In genomic region chr22:21457023-21457787, GRCh38 we compare ENCODE assay signal across 16 cellular contexts. TPM values are rescaled to one million over a fixed set of nuclear protein-coding genes. Genes with fewer than 3 reads are reported as not detected.
DNase-seq lines count a peak whose midpoint lies in the region; ATAC-seq and TF ChIP-seq lines count a peak whose summit lies in the region.
"Had no signal": no experiment of that assay in that cellular context is flagged by ENCODE, and none has a peak within 500 bp of the region (broad histone marks: within the 10 kb centered on the region; RNA-seq: fewer than 3 reads in every experiment).

No MANE protein-coding gene starts in this region.

- H3K27ac ChIP-seq in endodermal cell (ENCODE audit: low read depth, low read length) (no peak overlapping the region), mesodermal cell (ENCODE audit: low read depth, low read length, severe bottlenecking) (peak overlapping the region; percentile 18), colonic mucosa (no peak overlapping the region)

- no peaks in the 10 kb centered on the region for H3K9me3 Mint-ChIP-seq in natural killer cell treated with Interleukin-12 subunit alpha and Interleukin-12 subunit beta and Interleukin-15 and Interleukin-18, amount 100 ng/mL, for 72 hours
- no peaks in the 10 kb centered on the region for H3K9me3 Mint-ChIP-seq in natural killer cell
- H3K9me3 Mint-ChIP-seq in endodermal cell, result no peaks in the 10 kb centered on the region

- H3K4me3 Mint-ChIP-seq in natural killer cell treated with Interleukin-12 subunit alpha and Interleukin-12 subunit beta and Interleukin-15 and Interleukin-18, amount 100 ng/mL, for 72 hours, result no peak overlapping the region
- no peak overlapping the region for H3K4me3 Mint-ChIP-seq in natural killer cell
- H3K4me3 Mint-ChIP-seq in endodermal cell, result no peak overlapping the region

- no peaks in the 10 kb centered on the region for H3K9me3 ChIP-seq in endodermal cell (ENCODE audit: control insufficient read depth, low read length)
- H3K9me3 ChIP-seq in mesodermal cell (ENCODE audit: control insufficient read depth, low read length), result no peaks in the 10 kb centered on the region
- no peaks in the 10 kb centered on the region for H3K9me3 ChIP-seq in colonic mucosa

- no peaks in the 10 kb centered on the region for H3K36me3 ChIP-seq in endodermal cell (ENCODE audit: control insufficient read depth, insufficient read depth, low read length)
- no peaks in the 10 kb centered on the region for H3K36me3 ChIP-seq in mesodermal cell (ENCODE audit: control insufficient read depth, insufficient read depth, low read length)
- no peaks in the 10 kb centered on the region for H3K36me3 ChIP-seq in colonic mucosa

- H3K27ac Mint-ChIP-seq in natural killer cell treated with Interleukin-12 subunit alpha and Interleukin-12 subunit beta and Interleukin-15 and Interleukin-18, amount 100 ng/mL, for 72 hours, result no peak overlapping the region
- H3K27ac Mint-ChIP-seq in natural killer cell (no peak overlapping the region), endodermal cell (peak overlapping the region; percentile 32)

- no peaks in the 10 kb centered on the region for H3K27me3 Mint-ChIP-seq in natural killer cell treated with Interleukin-12 subunit alpha and Interleukin-12 subunit beta and Interleukin-15 and Interleukin-18, amount 100 ng/mL, for 72 hours
- H3K27me3 Mint-ChIP-seq in natural killer cell (ENCODE audit: low read depth in 2 of 2), result no peaks in the 10 kb centered on the region
- H3K27me3 Mint-ChIP-seq in endodermal cell (ENCODE audit: insufficient read depth), result no peaks in the 10 kb centered on the region

- peaks cover 0 to 4% of the 10 kb centered on the region in 2 donors for H3K4me1 Mint-ChIP-seq in natural killer cell treated with Interleukin-12 subunit alpha and Interleukin-12 subunit beta and Interleukin-15 and Interleukin-18, amount 100 ng/mL, for 72 hours (ENCODE audit: low read depth in 2 of 2)
- H3K4me1 Mint-ChIP-seq in natural killer cell (no peaks in the 10 kb centered on the region), endodermal cell (peaks cover 14% of the 10 kb centered on the region)

- no peak for ATAC-seq in natural killer cell treated with Interleukin-12 subunit alpha and Interleukin-12 subunit beta and Interleukin-15 and Interleukin-18, amount 100 ng/mL, for 72 hours
- ATAC-seq in natural killer cell (no peak), HG03045 (IDR thresholded peaks at IDR 0.05; ENCODE audit: unreplicated experiment) (no peak)
- ATAC-seq: SK-N-SH treated with all-trans-retinoic acid at 6 μM for 48 hours had no signal

- DNase-seq in natural killer cell treated with Interleukin-12 subunit alpha and Interleukin-12 subunit beta and Interleukin-15 and Interleukin-18, amount 100 ng/mL, for 72 hours (ENCODE audit: low spot score), result peak; percentile 44
- no peak for DNase-seq in natural killer cell
- peak; percentile 50 for DNase-seq in endodermal cell
- DNase-seq in colonic mucosa, result no peak
- no peak for DNase-seq in NCI-H2081 (lab: John Stamatoyannopoulos, UW)
- DNase-seq in NAMALWA (ENCODE audit: low spot score), result no peak
- DNase-seq: activated CD4-positive, CD25-positive, alpha-beta regulatory T cell; activated T-cell treated with anti-CD3 and anti-CD28 coated beads for 4 hours; amniotic stem cell; dermis blood vessel endothelial cell; DMS153; foreskin melanocyte; stimulated activated CD4-positive, alpha-beta T cell treated with anti-CD3 and anti-CD28 coated beads, Interleukin-15, amount 100 ng/mL, for 24 hours had no signal

- H3K9ac ChIP-seq in endodermal cell (ENCODE audit: extremely low read depth, low read length, poor library complexity, severe bottlenecking) (no peak overlapping the region), colonic mucosa (ENCODE audit: low read depth in 2 of 2, low read length in 2 of 2) (no peak overlapping the region)

- H3K4me1 ChIP-seq in endodermal cell (ENCODE audit: control insufficient read depth, insufficient read depth, low read length) (no peaks in the 10 kb centered on the region), mesodermal cell (ENCODE audit: control insufficient read depth, insufficient read depth, low read length, poor library complexity, severe bottlenecking) (peaks cover 8% of the 10 kb centered on the region), colonic mucosa (no peaks in the 10 kb centered on the region)

- intact Hi-C loops in natural killer cell (cut with micrococcal nuclease), result no loop called here
- intact Hi-C loops in colonic mucosa (cut with DNase I), result no loop called here

- H3K4me3 ChIP-seq in endodermal cell (ENCODE audit: low read length) (no peak overlapping the region), mesodermal cell (ENCODE audit: extremely low read depth, insufficient read depth, low read length, poor library complexity, severe bottlenecking) (no peak overlapping the region), colonic mucosa (no peak overlapping the region)

- no peaks in the 10 kb centered on the region for H3K36me3 Mint-ChIP-seq in natural killer cell treated with Interleukin-12 subunit alpha and Interleukin-12 subunit beta and Interleukin-15 and Interleukin-18, amount 100 ng/mL, for 72 hours
- H3K36me3 Mint-ChIP-seq in natural killer cell (no peaks in the 10 kb centered on the region), endodermal cell (ENCODE audit: low read depth) (peaks cover 5% of the 10 kb centered on the region)

- H3K27me3 ChIP-seq in endodermal cell (ENCODE audit: control insufficient read depth, insufficient read depth, low read length, poor library complexity, severe bottlenecking) (no peaks in the 10 kb centered on the region), colonic mucosa (no peaks in the 10 kb centered on the region)

- 90 to 91% methylated on average over 11 to 19 of the region's 19 CpGs for WGBS in endodermal cell (ENCODE audit: insufficient coverage in 1 of 2, insufficient read length in 1 of 2), 2 experiments
- WGBS in mesodermal cell (ENCODE audit: insufficient coverage in 2 of 2), 2 experiments, result 93 to 96% methylated on average over 12 to 14 of the region's 19 CpGs

- TF ChIP-seq CTCF in natural killer cell (IDR thresholded peaks at IDR 0.05) (no peak), endodermal cell (conservative IDR thresholded peaks at IDR 0.05) (no peak), colonic mucosa (IDR thresholded peaks at IDR 0.05) (no peak)

RNA-seq across cellular contexts. Expression of gene TMEM191C, which starts 10.0 kb away (rescaled TPM):
- 1 to 10 TPM; 1.4 to 3.5 TPM for total RNA-seq in natural killer cell treated with Interleukin-12 subunit alpha and Interleukin-12 subunit beta and Interleukin-15 and Interleukin-18, amount 100 ng/mL, for 72 hours
- total RNA-seq in natural killer cell (1 to 10 TPM; 2.1 to 3.4 (median 3.2) TPM), endodermal cell (1 to 10 TPM; 4.0 to 4.4 TPM), colonic mucosa (1 to 10 TPM in 1 of 2 donors, under 1 TPM in 1; 0.80 to 3.3 TPM)
- polyA plus RNA-seq in endodermal cell (2013, experiment 1 of 2), result 4.3 TPM
- polyA plus RNA-seq in endodermal cell (2013, experiment 2 of 2), result 1.9 TPM
- polyA plus RNA-seq in mesodermal cell (2013, experiment 1 of 2), result 2.2 TPM
- 0.56 TPM for polyA plus RNA-seq in mesodermal cell (2013, experiment 2 of 2)

RNA-seq across cellular contexts. Expression of gene HIC2, which starts 40.0 kb away (rescaled TPM):
- 1 to 10 TPM; 7.4 to 9.7 TPM for total RNA-seq in natural killer cell treated with Interleukin-12 subunit alpha and Interleukin-12 subunit beta and Interleukin-15 and Interleukin-18, amount 100 ng/mL, for 72 hours
- total RNA-seq in natural killer cell, result 10 to 100 TPM in 1 of 3 donors, 1 to 10 TPM in 2; 6.3 to 10.2 (median 7.7) TPM
- 10 to 100 TPM; 38.5 to 45.6 TPM for total RNA-seq in endodermal cell
- polyA plus RNA-seq in endodermal cell (2013, experiment 1 of 2), result 24.9 TPM
- polyA plus RNA-seq in endodermal cell (2013, experiment 2 of 2), result 22.4 TPM
- 16.8 TPM for polyA plus RNA-seq in mesodermal cell (2013, experiment 1 of 2)
- polyA plus RNA-seq in mesodermal cell (2013, experiment 2 of 2), result 15.1 TPM
- total RNA-seq in colonic mucosa, result 1 to 10 TPM; 6.0 to 6.3 TPM

Comparison
In these comparisons a context has a peak if more than half of its experiments do, and no peak if none do; other contexts are left out.
1. DNase-seq: peak in natural killer cell treated with Interleukin-12 subunit alpha and Interleukin-12 subunit beta and Interleukin-15 and Interleukin-18, amount 100 ng/mL, for 72 hours (single experiment) and endodermal cell (single experiment); none in natural killer cell (single experiment), colonic mucosa (single experiment), NCI-H2081 (0 of 2) and NAMALWA (single experiment).